1 cellular context compared by ENCODE assay signal in the genomic region with DNA sequence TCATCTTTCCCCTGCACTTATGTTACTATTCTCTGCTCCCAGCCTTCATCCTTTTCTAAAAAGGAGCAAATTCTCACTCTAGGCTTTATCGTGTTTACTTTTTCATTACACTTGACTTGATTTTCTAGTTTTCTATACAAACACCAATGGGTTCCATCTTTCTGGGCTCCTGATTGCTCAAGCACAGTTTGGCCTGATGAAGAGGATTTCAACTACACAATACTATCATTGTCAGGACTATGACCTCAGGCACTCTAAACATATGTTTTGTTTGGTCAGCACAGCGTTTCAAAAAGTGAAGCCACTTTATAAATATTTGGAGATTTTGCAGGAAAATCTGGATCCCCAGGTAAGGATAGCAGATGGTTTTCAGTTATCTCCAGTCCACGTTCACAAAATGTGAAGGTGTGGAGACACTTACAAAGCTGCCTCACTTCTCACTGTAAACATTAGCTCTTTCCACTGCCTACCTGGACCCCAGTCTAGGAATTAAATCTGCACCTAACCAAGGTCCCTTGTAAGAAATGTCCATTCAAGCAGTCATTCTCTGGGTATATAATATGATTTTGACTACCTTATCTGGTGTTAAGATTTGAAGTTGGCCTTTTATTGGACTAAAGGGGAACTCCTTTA.
TF ChIP-seq lines count a peak whose summit lies in the region.

No MANE protein-coding gene starts in this region.

TF ChIP-seq in HepG2, 621 proteins besides CTCF, POLR2A, EP300 and RAD21 (continued from another document and continues in another):
- TF ChIP-seq, protein P1, sequence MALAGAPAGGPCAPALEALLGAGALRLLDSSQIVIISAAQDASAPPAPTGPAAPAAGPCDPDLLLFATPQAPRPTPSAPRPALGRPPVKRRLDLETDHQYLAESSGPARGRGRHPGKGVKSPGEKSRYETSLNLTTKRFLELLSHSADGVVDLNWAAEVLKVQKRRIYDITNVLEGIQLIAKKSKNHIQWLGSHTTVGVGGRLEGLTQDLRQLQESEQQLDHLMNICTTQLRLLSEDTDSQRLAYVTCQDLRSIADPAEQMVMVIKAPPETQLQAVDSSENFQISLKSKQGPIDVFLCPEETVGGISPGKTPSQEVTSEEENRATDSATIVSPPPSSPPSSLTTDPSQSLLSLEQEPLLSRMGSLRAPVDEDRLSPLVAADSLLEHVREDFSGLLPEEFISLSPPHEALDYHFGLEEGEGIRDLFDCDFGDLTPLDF (CRISPR knock-in tag; IDR thresholded peaks at IDR 0.05) = no peak
- TF ChIP-seq HDAC6 (IDR thresholded peaks at IDR 0.05; ENCODE audit: low read depth, low read length) (no peak), MIXL1 (CRISPR knock-in tag; IDR thresholded peaks at IDR 0.05) (0 out of 2 replicates have a peak, but pooled peaks have one; percentile 17), ZNF33A (CRISPR knock-in tag; IDR thresholded peaks at IDR 0.05; ENCODE audit: borderline replicate concordance) (no peak), ZNF747 (CRISPR knock-in tag; IDR thresholded peaks at IDR 0.05; ENCODE audit: borderline replicate concordance) (no peak), FOXA3 (CRISPR knock-in tag; IDR thresholded peaks at IDR 0.05) (peak; percentile 46), ZNF644 (CRISPR knock-in tag; IDR thresholded peaks at IDR 0.05; ENCODE audit: low read depth) (peak; percentile 86), GATAD2A (CRISPR knock-in tag; IDR thresholded peaks at IDR 0.05) (peak; percentile 71), NFYC (CRISPR knock-in tag; IDR thresholded peaks at IDR 0.05) (no peak), FOSL2 (CRISPR knock-in tag; IDR thresholded peaks at IDR 0.05) (no peak), YY1 (IDR thresholded peaks at IDR 0.05; ENCODE audit: insufficient read depth, insufficient replicate concordance, low read depth, low read length) (peak; percentile 5), ZNF10 (CRISPR knock-in tag; IDR thresholded peaks at IDR 0.05; ENCODE audit: borderline replicate concordance, low read depth) (no peak), SOX5 (CRISPR knock-in tag; IDR thresholded peaks at IDR 0.05; ENCODE audit: borderline replicate concordance) (peak; percentile 64; the same call in 1 of the 2 replicates), KAT2B (IDR thresholded peaks at IDR 0.05; ENCODE audit: borderline replicate concordance, low read depth, low read length) (no peak), TEAD3 (CRISPR knock-in tag; optimal IDR thresholded peaks at IDR 0.05; ENCODE audit: borderline replicate concordance) (no peak), TGIF2 (CRISPR knock-in tag; IDR thresholded peaks at IDR 0.05) (no peak), CBX2 (IDR thresholded peaks at IDR 0.05; ENCODE audit: low read depth, low read length) (no peak), CBX2 (CRISPR knock-in tag; IDR thresholded peaks at IDR 0.05; ENCODE audit: low read depth) (no peak), PPARG (CRISPR knock-in tag; conservative IDR thresholded peaks at IDR 0.05) (peak; percentile 28; the same call in 1 of the 2 replicates), ELF1 (CRISPR knock-in tag; IDR thresholded peaks at IDR 0.05) (no peak), GFI1 (CRISPR knock-in tag; IDR thresholded peaks at IDR 0.05; ENCODE audit: borderline replicate concordance) (peak; percentile 81), RBM22 (optimal IDR thresholded peaks at IDR 0.05; ENCODE audit: low read length) (peak; percentile 97), SMARCE1 (IDR thresholded peaks at IDR 0.05; ENCODE audit: borderline replicate concordance) (no peak), POLR2AphosphoS2 (IDR thresholded peaks at IDR 0.05; ENCODE audit: low read depth, low read length) (no peak), TCF7L2 (IDR thresholded peaks at IDR 0.05; ENCODE audit: low read depth, low read length) (no peak), POGZ (CRISPR knock-in tag; IDR thresholded peaks at IDR 0.05) (peak; percentile 26; the same call in 1 of the 2 replicates), HDAC1 (CRISPR knock-in tag; IDR thresholded peaks at IDR 0.05) (peak; percentile 52; the same call in 1 of the 2 replicates), MYC (CRISPR knock-in tag; IDR thresholded peaks at IDR 0.05; ENCODE audit: borderline replicate concordance) (no peak), NCOA2 (CRISPR knock-in tag; IDR thresholded peaks at IDR 0.05) (peak; percentile 46; the same call in 1 of the 2 replicates)
- TF ChIP-seq, protein P2, sequence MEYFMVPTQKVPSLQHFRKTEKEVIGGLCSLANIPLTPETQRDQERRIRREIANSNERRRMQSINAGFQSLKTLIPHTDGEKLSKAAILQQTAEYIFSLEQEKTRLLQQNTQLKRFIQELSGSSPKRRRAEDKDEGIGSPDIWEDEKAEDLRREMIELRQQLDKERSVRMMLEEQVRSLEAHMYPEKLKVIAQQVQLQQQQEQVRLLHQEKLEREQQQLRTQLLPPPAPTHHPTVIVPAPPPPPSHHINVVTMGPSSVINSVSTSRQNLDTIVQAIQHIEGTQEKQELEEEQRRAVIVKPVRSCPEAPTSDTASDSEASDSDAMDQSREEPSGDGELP (IDR thresholded peaks at IDR 0.05; ENCODE audit: borderline replicate concordance, low read depth) = peak; percentile 40; the same call in 1 of the 2 replicates
- TF ChIP-seq, protein P3, sequence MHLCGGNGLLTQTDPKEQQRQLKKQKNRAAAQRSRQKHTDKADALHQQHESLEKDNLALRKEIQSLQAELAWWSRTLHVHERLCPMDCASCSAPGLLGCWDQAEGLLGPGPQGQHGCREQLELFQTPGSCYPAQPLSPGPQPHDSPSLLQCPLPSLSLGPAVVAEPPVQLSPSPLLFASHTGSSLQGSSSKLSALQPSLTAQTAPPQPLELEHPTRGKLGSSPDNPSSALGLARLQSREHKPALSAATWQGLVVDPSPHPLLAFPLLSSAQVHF (CRISPR knock-in tag; IDR thresholded peaks at IDR 0.05) = no peak
- TF ChIP-seq, protein P4, sequence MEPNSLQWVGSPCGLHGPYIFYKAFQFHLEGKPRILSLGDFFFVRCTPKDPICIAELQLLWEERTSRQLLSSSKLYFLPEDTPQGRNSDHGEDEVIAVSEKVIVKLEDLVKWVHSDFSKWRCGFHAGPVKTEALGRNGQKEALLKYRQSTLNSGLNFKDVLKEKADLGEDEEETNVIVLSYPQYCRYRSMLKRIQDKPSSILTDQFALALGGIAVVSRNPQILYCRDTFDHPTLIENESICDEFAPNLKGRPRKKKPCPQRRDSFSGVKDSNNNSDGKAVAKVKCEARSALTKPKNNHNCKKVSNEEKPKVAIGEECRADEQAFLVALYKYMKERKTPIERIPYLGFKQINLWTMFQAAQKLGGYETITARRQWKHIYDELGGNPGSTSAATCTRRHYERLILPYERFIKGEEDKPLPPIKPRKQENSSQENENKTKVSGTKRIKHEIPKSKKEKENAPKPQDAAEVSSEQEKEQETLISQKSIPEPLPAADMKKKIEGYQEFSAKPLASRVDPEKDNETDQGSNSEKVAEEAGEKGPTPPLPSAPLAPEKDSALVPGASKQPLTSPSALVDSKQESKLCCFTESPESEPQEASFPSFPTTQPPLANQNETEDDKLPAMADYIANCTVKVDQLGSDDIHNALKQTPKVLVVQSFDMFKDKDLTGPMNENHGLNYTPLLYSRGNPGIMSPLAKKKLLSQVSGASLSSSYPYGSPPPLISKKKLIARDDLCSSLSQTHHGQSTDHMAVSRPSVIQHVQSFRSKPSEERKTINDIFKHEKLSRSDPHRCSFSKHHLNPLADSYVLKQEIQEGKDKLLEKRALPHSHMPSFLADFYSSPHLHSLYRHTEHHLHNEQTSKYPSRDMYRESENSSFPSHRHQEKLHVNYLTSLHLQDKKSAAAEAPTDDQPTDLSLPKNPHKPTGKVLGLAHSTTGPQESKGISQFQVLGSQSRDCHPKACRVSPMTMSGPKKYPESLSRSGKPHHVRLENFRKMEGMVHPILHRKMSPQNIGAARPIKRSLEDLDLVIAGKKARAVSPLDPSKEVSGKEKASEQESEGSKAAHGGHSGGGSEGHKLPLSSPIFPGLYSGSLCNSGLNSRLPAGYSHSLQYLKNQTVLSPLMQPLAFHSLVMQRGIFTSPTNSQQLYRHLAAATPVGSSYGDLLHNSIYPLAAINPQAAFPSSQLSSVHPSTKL (CRISPR knock-in tag; IDR thresholded peaks at IDR 0.05) = peak; percentile 72
- TF ChIP-seq, protein P5, sequence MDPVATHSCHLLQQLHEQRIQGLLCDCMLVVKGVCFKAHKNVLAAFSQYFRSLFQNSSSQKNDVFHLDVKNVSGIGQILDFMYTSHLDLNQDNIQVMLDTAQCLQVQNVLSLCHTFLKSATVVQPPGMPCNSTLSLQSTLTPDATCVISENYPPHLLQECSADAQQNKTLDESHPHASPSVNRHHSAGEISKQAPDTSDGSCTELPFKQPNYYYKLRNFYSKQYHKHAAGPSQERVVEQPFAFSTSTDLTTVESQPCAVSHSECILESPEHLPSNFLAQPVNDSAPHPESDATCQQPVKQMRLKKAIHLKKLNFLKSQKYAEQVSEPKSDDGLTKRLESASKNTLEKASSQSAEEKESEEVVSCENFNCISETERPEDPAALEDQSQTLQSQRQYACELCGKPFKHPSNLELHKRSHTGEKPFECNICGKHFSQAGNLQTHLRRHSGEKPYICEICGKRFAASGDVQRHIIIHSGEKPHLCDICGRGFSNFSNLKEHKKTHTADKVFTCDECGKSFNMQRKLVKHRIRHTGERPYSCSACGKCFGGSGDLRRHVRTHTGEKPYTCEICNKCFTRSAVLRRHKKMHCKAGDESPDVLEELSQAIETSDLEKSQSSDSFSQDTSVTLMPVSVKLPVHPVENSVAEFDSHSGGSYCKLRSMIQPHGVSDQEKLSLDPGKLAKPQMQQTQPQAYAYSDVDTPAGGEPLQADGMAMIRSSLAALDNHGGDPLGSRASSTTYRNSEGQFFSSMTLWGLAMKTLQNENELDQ (CRISPR knock-in tag; IDR thresholded peaks at IDR 0.05; ENCODE audit: borderline replicate concordance) = no peak
- TF ChIP-seq, protein P6, sequence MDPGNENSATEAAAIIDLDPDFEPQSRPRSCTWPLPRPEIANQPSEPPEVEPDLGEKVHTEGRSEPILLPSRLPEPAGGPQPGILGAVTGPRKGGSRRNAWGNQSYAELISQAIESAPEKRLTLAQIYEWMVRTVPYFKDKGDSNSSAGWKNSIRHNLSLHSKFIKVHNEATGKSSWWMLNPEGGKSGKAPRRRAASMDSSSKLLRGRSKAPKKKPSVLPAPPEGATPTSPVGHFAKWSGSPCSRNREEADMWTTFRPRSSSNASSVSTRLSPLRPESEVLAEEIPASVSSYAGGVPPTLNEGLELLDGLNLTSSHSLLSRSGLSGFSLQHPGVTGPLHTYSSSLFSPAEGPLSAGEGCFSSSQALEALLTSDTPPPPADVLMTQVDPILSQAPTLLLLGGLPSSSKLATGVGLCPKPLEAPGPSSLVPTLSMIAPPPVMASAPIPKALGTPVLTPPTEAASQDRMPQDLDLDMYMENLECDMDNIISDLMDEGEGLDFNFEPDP (CRISPR knock-in tag; conservative IDR thresholded peaks at IDR 0.05) = no peak
- TF ChIP-seq, protein P7, sequence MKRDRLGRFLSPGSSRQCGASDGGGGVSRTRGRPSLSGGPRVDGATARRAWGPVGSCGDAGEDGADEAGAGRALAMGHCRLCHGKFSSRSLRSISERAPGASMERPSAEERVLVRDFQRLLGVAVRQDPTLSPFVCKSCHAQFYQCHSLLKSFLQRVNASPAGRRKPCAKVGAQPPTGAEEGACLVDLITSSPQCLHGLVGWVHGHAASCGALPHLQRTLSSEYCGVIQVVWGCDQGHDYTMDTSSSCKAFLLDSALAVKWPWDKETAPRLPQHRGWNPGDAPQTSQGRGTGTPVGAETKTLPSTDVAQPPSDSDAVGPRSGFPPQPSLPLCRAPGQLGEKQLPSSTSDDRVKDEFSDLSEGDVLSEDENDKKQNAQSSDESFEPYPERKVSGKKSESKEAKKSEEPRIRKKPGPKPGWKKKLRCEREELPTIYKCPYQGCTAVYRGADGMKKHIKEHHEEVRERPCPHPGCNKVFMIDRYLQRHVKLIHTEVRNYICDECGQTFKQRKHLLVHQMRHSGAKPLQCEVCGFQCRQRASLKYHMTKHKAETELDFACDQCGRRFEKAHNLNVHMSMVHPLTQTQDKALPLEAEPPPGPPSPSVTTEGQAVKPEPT (CRISPR knock-in tag; IDR thresholded peaks at IDR 0.05; ENCODE audit: low read depth) = no peak
- TF ChIP-seq, protein P8, sequence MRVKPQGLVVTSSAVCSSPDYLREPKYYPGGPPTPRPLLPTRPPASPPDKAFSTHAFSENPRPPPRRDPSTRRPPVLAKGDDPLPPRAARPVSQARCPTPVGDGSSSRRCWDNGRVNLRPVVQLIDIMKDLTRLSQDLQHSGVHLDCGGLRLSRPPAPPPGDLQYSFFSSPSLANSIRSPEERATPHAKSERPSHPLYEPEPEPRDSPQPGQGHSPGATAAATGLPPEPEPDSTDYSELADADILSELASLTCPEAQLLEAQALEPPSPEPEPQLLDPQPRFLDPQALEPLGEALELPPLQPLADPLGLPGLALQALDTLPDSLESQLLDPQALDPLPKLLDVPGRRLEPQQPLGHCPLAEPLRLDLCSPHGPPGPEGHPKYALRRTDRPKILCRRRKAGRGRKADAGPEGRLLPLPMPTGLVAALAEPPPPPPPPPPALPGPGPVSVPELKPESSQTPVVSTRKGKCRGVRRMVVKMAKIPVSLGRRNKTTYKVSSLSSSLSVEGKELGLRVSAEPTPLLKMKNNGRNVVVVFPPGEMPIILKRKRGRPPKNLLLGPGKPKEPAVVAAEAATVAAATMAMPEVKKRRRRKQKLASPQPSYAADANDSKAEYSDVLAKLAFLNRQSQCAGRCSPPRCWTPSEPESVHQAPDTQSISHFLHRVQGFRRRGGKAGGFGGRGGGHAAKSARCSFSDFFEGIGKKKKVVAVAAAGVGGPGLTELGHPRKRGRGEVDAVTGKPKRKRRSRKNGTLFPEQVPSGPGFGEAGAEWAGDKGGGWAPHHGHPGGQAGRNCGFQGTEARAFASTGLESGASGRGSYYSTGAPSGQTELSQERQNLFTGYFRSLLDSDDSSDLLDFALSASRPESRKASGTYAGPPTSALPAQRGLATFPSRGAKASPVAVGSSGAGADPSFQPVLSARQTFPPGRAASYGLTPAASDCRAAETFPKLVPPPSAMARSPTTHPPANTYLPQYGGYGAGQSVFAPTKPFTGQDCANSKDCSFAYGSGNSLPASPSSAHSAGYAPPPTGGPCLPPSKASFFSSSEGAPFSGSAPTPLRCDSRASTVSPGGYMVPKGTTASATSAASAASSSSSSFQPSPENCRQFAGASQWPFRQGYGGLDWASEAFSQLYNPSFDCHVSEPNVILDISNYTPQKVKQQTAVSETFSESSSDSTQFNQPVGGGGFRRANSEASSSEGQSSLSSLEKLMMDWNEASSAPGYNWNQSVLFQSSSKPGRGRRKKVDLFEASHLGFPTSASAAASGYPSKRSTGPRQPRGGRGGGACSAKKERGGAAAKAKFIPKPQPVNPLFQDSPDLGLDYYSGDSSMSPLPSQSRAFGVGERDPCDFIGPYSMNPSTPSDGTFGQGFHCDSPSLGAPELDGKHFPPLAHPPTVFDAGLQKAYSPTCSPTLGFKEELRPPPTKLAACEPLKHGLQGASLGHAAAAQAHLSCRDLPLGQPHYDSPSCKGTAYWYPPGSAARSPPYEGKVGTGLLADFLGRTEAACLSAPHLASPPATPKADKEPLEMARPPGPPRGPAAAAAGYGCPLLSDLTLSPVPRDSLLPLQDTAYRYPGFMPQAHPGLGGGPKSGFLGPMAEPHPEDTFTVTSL (CRISPR knock-in tag; IDR thresholded peaks at IDR 0.05; ENCODE audit: borderline replicate concordance) = peak; percentile 48; the same call in 1 of the 2 replicates
- TF ChIP-seq, protein P9, sequence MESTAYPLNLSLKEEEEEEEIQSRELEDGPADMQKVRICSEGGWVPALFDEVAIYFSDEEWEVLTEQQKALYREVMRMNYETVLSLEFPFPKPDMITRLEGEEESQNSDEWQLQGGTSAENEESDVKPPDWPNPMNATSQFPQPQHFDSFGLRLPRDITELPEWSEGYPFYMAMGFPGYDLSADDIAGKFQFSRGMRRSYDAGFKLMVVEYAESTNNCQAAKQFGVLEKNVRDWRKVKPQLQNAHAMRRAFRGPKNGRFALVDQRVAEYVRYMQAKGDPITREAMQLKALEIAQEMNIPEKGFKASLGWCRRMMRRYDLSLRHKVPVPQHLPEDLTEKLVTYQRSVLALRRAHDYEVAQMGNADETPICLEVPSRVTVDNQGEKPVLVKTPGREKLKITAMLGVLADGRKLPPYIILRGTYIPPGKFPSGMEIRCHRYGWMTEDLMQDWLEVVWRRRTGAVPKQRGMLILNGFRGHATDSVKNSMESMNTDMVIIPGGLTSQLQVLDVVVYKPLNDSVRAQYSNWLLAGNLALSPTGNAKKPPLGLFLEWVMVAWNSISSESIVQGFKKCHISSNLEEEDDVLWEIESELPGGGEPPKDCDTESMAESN (CRISPR knock-in tag; conservative IDR thresholded peaks at IDR 0.05) = 0 out of 2 replicates have a peak, but pooled peaks have one; percentile 43
